Comparison of ENCODE assay signal across 1 cellular context in the genomic region with DNA sequence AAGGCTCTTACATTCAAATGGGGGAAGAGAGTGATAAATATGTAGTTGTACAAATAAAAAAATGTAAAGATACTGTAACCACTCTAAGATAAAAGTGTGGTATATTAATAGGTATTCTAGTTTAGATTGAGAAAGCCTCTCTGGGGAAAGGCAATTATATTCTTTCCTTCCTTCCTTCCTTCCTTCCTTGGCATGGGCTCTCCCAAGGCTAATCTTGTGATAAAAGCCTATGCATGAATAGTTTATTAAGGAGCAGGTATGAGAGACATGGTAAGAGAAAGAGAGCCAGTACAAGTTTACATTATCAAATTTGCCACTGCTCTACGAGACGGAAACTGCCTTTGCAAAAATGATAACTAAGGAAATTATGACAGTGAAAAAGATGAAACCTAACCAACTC.
TF ChIP-seq lines count a peak whose summit lies in the region.

No MANE protein-coding gene starts in this region.

TF ChIP-seq in IMR-90, 13 proteins besides CTCF, POLR2A, EP300 and RAD21 (continued from another document):
- TF ChIP-seq, protein P1, sequence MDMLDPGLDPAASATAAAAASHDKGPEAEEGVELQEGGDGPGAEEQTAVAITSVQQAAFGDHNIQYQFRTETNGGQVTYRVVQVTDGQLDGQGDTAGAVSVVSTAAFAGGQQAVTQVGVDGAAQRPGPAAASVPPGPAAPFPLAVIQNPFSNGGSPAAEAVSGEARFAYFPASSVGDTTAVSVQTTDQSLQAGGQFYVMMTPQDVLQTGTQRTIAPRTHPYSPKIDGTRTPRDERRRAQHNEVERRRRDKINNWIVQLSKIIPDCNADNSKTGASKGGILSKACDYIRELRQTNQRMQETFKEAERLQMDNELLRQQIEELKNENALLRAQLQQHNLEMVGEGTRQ (IDR thresholded peaks at IDR 0.05; ENCODE audit: low read depth, low read length) = no peak
- TF ChIP-seq RCOR1 (IDR thresholded peaks at IDR 0.05; ENCODE audit: insufficient replicate concordance, low read length) (no peak), MAFK (IDR thresholded peaks at IDR 0.05; ENCODE audit: low read depth, low read length) (no peak), MXI1 (IDR thresholded peaks at IDR 0.05; ENCODE audit: borderline replicate concordance, low read depth, low read length) (no peak), MAZ (IDR thresholded peaks at IDR 0.05; ENCODE audit: borderline replicate concordance, low read depth, low read length) (no peak)
- TF ChIP-seq, protein P2, sequence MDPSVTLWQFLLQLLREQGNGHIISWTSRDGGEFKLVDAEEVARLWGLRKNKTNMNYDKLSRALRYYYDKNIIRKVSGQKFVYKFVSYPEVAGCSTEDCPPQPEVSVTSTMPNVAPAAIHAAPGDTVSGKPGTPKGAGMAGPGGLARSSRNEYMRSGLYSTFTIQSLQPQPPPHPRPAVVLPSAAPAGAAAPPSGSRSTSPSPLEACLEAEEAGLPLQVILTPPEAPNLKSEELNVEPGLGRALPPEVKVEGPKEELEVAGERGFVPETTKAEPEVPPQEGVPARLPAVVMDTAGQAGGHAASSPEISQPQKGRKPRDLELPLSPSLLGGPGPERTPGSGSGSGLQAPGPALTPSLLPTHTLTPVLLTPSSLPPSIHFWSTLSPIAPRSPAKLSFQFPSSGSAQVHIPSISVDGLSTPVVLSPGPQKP (IDR thresholded peaks at IDR 0.05; ENCODE audit: borderline replicate concordance, low read depth, low read length) = no peak
